33 cellular contexts compared by ENCODE assay signal in the genomic region with DNA sequence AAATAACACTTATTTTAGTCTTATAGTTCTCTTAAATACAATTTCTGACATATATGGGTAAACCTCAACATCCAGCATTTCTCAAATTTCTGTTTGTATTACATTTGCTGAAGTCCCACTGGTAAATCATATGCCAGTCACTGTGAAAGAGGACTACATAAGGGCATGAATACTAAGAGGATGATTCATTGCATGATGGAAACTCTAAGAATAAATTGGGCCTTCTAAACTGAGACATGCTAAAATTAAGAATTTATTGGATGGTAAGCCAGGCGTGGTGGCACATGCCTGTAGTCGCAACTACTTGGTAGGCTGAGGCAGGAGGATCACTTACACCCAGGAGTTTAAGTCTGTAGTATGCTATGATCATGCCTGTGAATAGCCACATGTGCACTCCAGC. TPM values are rescaled to one million over a fixed set of nuclear protein-coding genes. Genes with fewer than 3 reads are reported as not detected.
"Had no signal": no experiment of that assay in that cellular context is flagged by ENCODE, and none has a peak within 500 bp of the region (broad histone marks: within the 10 kb centered on the region; RNA-seq: fewer than 3 reads in every experiment).

No MANE protein-coding gene starts in this region.

- DNase-seq: activated CD4-positive, alpha-beta memory T cell treated with anti-CD3 and anti-CD28 coated beads for 36 hours; activated CD4-positive, alpha-beta T cell treated with anti-CD3 and anti-CD28 coated beads, Interleukin-2, amount 10 ng/mL, durations not matched to agents 24 days and 14 days; activated CD4-positive, CD25-positive, alpha-beta regulatory T cell treated with anti-CD3 and anti-CD28 coated beads, Interleukin-2, amount 50 U/mL, for 72 hours; activated CD8-positive, alpha-beta memory T cell treated with anti-CD3 and anti-CD28 coated beads, Interleukin-2, amount 50 U/mL, for 48 hours; activated naive CD4-positive, alpha-beta T cell; activated T-cell treated with anti-CD3 and anti-CD28 coated beads, Interleukin-2, amount 50 U/mL, for 24 hours; anterior cingulate cortex; effector CD4-positive, alpha-beta T cell; left cardiac atrium; left ventricle myocardium superior; naive thymus-derived CD4-positive, alpha-beta T cell; ovary; retina; small intestine; stimulated activated CD4-positive, alpha-beta T cell treated with anti-CD3 and anti-CD28 coated beads, Interleukin-4, amount 100 ng/mL, for 24 hours; substantia nigra; T-helper 17 cell; thyroid gland had no signal

- H3K4me2 ChIP-seq: hepatocyte had no signal

- H3K9me3 ChIP-seq: esophagus muscularis mucosa, ovary, prostate gland, thyroid gland had no signal

- H3K36me3 ChIP-seq: esophagus muscularis mucosa, gastroesophageal sphincter, ovary, prostate gland, thyroid gland had no signal

- H3K79me2 ChIP-seq: hepatocyte had no signal

- H3K27ac ChIP-seq: esophagus muscularis mucosa, gastroesophageal sphincter, hepatocyte, ovary, prostate gland, thyroid gland had no signal

- H3K27me3 ChIP-seq: hepatocyte, ovary, thyroid gland had no signal

- H3K4me1 ChIP-seq: esophagus muscularis mucosa, gastroesophageal sphincter, prostate gland, thyroid gland had no signal

- H2AFZ ChIP-seq: hepatocyte had no signal

- H3K4me3 ChIP-seq: esophagus muscularis mucosa, gastroesophageal sphincter, hepatocyte, ovary, prostate gland, thyroid gland had no signal

- ATAC-seq: activated naive CD4-positive, alpha-beta T cell treated with anti-CD3 and anti-CD28 coated beads, Interleukin-2, amount 50 U/mL, for 72 hours; activated T-helper 17 cell treated with anti-CD3 and anti-CD28 coated beads, Interleukin-2, amount 50 U/mL, for 72 hours; gastroesophageal sphincter; left cardiac atrium; left ventricle myocardium superior; naive thymus-derived CD4-positive, alpha-beta T cell; sciatic nerve; stimulated activated effector memory CD8-positive, alpha-beta T cell treated with anti-CD3 and anti-CD28 coated beads, Interleukin-12 subunit alpha, Interleukin-12 subunit beta, amount 100 ng/mL, for 72 hours; T-helper 17 cell had no signal

RNA-seq across cellular contexts. Expression of a gene that starts 12.1 kb away (rescaled TPM):
- total RNA-seq: activated CD4-positive, alpha-beta memory T cell treated with anti-CD3 and anti-CD28 coated beads for 36 hours; activated CD4-positive, alpha-beta T cell treated with anti-CD3 and anti-CD28 coated beads, Interleukin-2, amount 10 ng/mL, durations not matched to agents 24 days and 14 days; activated naive CD4-positive, alpha-beta T cell treated with anti-CD3 and anti-CD28 coated beads, Interleukin-2, amount 50 U/mL, for 72 hours; activated T-helper 17 cell treated with anti-CD3 and anti-CD28 coated beads, Interleukin-2, amount 50 U/mL, for 72 hours; cardiac septum; esophagus muscularis mucosa; gastroesophageal sphincter; hepatocyte; left cardiac atrium; left ventricle myocardium superior; lung microvascular endothelial cell; mucosa of gallbladder; naive thymus-derived CD4-positive, alpha-beta T cell; ovary; sciatic nerve; T-helper 17 cell; ureter had no signal
- polyA plus RNA-seq: adipose tissue; hepatocyte; keratinocyte; naive thymus-derived CD4-positive, alpha-beta T cell; neural cell; ovary; small intestine had no signal

RNA-seq across cellular contexts. Expression of a gene that starts 22.4 kb away (rescaled TPM):
- total RNA-seq: activated CD4-positive, alpha-beta memory T cell treated with anti-CD3 and anti-CD28 coated beads for 36 hours; activated CD4-positive, alpha-beta T cell treated with anti-CD3 and anti-CD28 coated beads, Interleukin-2, amount 10 ng/mL, durations not matched to agents 24 days and 14 days; activated naive CD4-positive, alpha-beta T cell treated with anti-CD3 and anti-CD28 coated beads, Interleukin-2, amount 50 U/mL, for 72 hours; activated T-helper 17 cell treated with anti-CD3 and anti-CD28 coated beads, Interleukin-2, amount 50 U/mL, for 72 hours; cardiac septum; esophagus muscularis mucosa; hepatocyte; left ventricle myocardium superior; lung microvascular endothelial cell; naive thymus-derived CD4-positive, alpha-beta T cell; prostate gland; T-helper 17 cell; thyroid gland had no signal
- polyA plus RNA-seq: hepatocyte; keratinocyte; naive thymus-derived CD4-positive, alpha-beta T cell; neural cell had no signal

RNA-seq across cellular contexts. Expression of a gene that starts 22.5 kb away (rescaled TPM):
- total RNA-seq: activated CD4-positive, alpha-beta memory T cell treated with anti-CD3 and anti-CD28 coated beads for 36 hours; activated CD4-positive, alpha-beta T cell treated with anti-CD3 and anti-CD28 coated beads, Interleukin-2, amount 10 ng/mL, durations not matched to agents 24 days and 14 days; activated naive CD4-positive, alpha-beta T cell treated with anti-CD3 and anti-CD28 coated beads, Interleukin-2, amount 50 U/mL, for 72 hours; activated T-helper 17 cell treated with anti-CD3 and anti-CD28 coated beads, Interleukin-2, amount 50 U/mL, for 72 hours; hepatocyte; lung microvascular endothelial cell; naive thymus-derived CD4-positive, alpha-beta T cell; T-helper 17 cell had no signal
- polyA plus RNA-seq: hepatocyte; keratinocyte; naive thymus-derived CD4-positive, alpha-beta T cell; neural cell had no signal

RNA-seq across cellular contexts. Expression of a gene that starts 46.6 kb away (rescaled TPM):
- total RNA-seq: activated CD4-positive, alpha-beta memory T cell treated with anti-CD3 and anti-CD28 coated beads for 36 hours; activated CD4-positive, alpha-beta T cell treated with anti-CD3 and anti-CD28 coated beads, Interleukin-2, amount 10 ng/mL, durations not matched to agents 24 days and 14 days; activated naive CD4-positive, alpha-beta T cell treated with anti-CD3 and anti-CD28 coated beads, Interleukin-2, amount 50 U/mL, for 72 hours; activated T-helper 17 cell treated with anti-CD3 and anti-CD28 coated beads, Interleukin-2, amount 50 U/mL, for 72 hours; cardiac septum; esophagus muscularis mucosa; gastroesophageal sphincter; hepatocyte; left cardiac atrium; left ventricle myocardium superior; lung microvascular endothelial cell; mucosa of gallbladder; naive thymus-derived CD4-positive, alpha-beta T cell; ovary; prostate gland; sciatic nerve; T-helper 17 cell; thyroid gland; ureter had no signal
- polyA plus RNA-seq: adipose tissue; hepatocyte; keratinocyte; naive thymus-derived CD4-positive, alpha-beta T cell; neural cell; ovary; small intestine had no signal
